In the genomic region with DNA sequence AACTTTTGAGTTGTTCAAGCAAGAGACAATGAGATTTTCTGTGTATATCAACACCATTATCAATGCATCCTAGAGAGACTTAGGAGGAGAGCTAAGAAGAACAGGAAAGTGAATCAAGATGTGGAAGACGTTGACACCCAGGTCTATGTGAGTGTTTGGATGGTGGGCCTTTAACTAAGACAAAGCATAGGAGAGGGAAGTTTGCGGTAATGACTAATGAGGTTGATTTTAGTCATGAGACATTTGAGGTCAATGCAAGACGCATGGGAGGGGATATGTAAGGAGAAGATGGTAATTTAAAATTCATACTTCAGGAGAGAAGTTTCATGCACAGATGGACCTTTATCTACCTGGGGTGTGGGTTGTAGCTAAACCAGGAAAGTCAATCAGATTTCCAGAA, we compare ENCODE assay signal across 21 cellular contexts.
A peak's percentile ranks its signal among the peaks of the same experiment; 100 is the strongest.
DNase-seq lines count a peak whose midpoint lies in the region; ATAC-seq lines count a peak whose summit lies in the region.
"Had no signal": no experiment of that assay in that cellular context is flagged by ENCODE, and none has a peak within 500 bp of the region (broad histone marks: within the 10 kb centered on the region; RNA-seq: fewer than 3 reads in every experiment).

No MANE protein-coding gene starts in this region.

- H3K27me3 Mint-ChIP-seq in activated T-cell treated with anti-CD3 and anti-CD28 coated beads, Interleukin-2, amount 50 U/mL, for 24 hours, result no peaks in the 10 kb centered on the region
- H3K27me3 Mint-ChIP-seq: CD4-positive, alpha-beta T cell had no signal

- peaks cover 17% of the 10 kb centered on the region for H3K4me1 Mint-ChIP-seq in stimulated activated effector memory CD8-positive, alpha-beta T cell treated with anti-CD3 and anti-CD28 coated beads, Interleukin-12 subunit alpha, Interleukin-12 subunit beta, amount 100 ng/mL, for 72 hours
- H3K4me1 Mint-ChIP-seq in activated T-cell treated with anti-CD3 and anti-CD28 coated beads, Interleukin-2, amount 50 U/mL, for 24 hours (ENCODE audit: low read depth), result peaks cover 4% of the 10 kb centered on the region

- no peaks in the 10 kb centered on the region for H3K9me3 Mint-ChIP-seq in stimulated activated effector memory CD8-positive, alpha-beta T cell treated with anti-CD3 and anti-CD28 coated beads, Interleukin-12 subunit alpha, Interleukin-12 subunit beta, amount 100 ng/mL, for 72 hours
- no peaks in the 10 kb centered on the region for H3K9me3 Mint-ChIP-seq in activated T-cell treated with anti-CD3 and anti-CD28 coated beads, Interleukin-2, amount 50 U/mL, for 24 hours
- H3K9me3 Mint-ChIP-seq: CD4-positive, alpha-beta T cell; GM23338 had no signal

- ATAC-seq in stimulated activated effector memory CD8-positive, alpha-beta T cell treated with anti-CD3 and anti-CD28 coated beads, Interleukin-12 subunit alpha, Interleukin-12 subunit beta, amount 100 ng/mL, for 72 hours, result peak; percentile 58
- ATAC-seq: GM23338, HCT116 had no signal

- H3K36me3 Mint-ChIP-seq in stimulated activated effector memory CD8-positive, alpha-beta T cell treated with anti-CD3 and anti-CD28 coated beads, Interleukin-12 subunit alpha, Interleukin-12 subunit beta, amount 100 ng/mL, for 72 hours, result no peaks in the 10 kb centered on the region
- no peaks in the 10 kb centered on the region for H3K36me3 Mint-ChIP-seq in activated T-cell treated with anti-CD3 and anti-CD28 coated beads, Interleukin-2, amount 50 U/mL, for 24 hours (ENCODE audit: low read depth)

- no peak overlapping the region for H3K4me3 Mint-ChIP-seq in stimulated activated effector memory CD8-positive, alpha-beta T cell treated with anti-CD3 and anti-CD28 coated beads, Interleukin-12 subunit alpha, Interleukin-12 subunit beta, amount 100 ng/mL, for 72 hours
- no peak overlapping the region for H3K4me3 Mint-ChIP-seq in activated T-cell treated with anti-CD3 and anti-CD28 coated beads, Interleukin-2, amount 50 U/mL, for 24 hours
- H3K4me3 Mint-ChIP-seq: CD4-positive, alpha-beta T cell; GM23338 had no signal

- no peak overlapping the region for H3K27ac Mint-ChIP-seq in stimulated activated effector memory CD8-positive, alpha-beta T cell treated with anti-CD3 and anti-CD28 coated beads, Interleukin-12 subunit alpha, Interleukin-12 subunit beta, amount 100 ng/mL, for 72 hours
- H3K27ac Mint-ChIP-seq in activated T-cell treated with anti-CD3 and anti-CD28 coated beads, Interleukin-2, amount 50 U/mL, for 24 hours, result no peak overlapping the region
- H3K27ac Mint-ChIP-seq: CD4-positive, alpha-beta T cell; GM23338 had no signal

- DNase-seq in ELR (ENCODE audit: low read depth) (peak; percentile 24), M059J (ENCODE audit: low read depth) (peak; percentile 75), RPMI7951 (ENCODE audit: low read depth) (peak; percentile 7)
- DNase-seq in stimulated activated effector memory CD8-positive, alpha-beta T cell treated with anti-CD3 and anti-CD28 coated beads, Interleukin-12 subunit alpha, Interleukin-12 subunit beta, amount 100 ng/mL, for 72 hours (ENCODE audit: low spot score in 2 of 2), result no peak
- no peak for DNase-seq in activated effector memory CD4-positive, alpha-beta T cell treated with anti-CD3 and anti-CD28 coated beads, Interleukin-2, amount 50 U/mL, for 16 hours
- no peak for DNase-seq in activated CD4-positive, alpha-beta T cell treated with anti-CD3 and anti-CD28 coated beads, Interleukin-2, amount 50 U/mL, for 1 hour
- DNase-seq in activated T-cell treated with anti-CD3 and anti-CD28 coated beads, Interleukin-2, amount 50 U/mL, for 24 hours, result no peak
- DNase-seq: BE2C; Caco-2; CD4-positive, alpha-beta T cell; DMS153; NCI-H1417 treated with DMSO at 0.1 percent for 48 hours; NCI-H187 treated with DMSO at 0.1 percent for 48 hours; NCI-H226; NCI-H524; NCI-H82; Peyer's patch; SHP77; SK-N-SH had no signal

Comparison
In these comparisons a context has a peak if more than half of its experiments do, and no peak if none do; other contexts are left out.
1. DNase-seq: peak in ELR (single experiment), M059J (single experiment) and RPMI7951 (single experiment); none in stimulated activated effector memory CD8-positive, alpha-beta T cell treated with anti-CD3 and anti-CD28 coated beads, Interleukin-12 subunit alpha, Interleukin-12 subunit beta, amount 100 ng/mL, for 72 hours (0 of 2), activated effector memory CD4-positive, alpha-beta T cell treated with anti-CD3 and anti-CD28 coated beads, Interleukin-2, amount 50 U/mL, for 16 hours (single experiment), activated CD4-positive, alpha-beta T cell treated with anti-CD3 and anti-CD28 coated beads, Interleukin-2, amount 50 U/mL, for 1 hour (single experiment) and activated T-cell treated with anti-CD3 and anti-CD28 coated beads, Interleukin-2, amount 50 U/mL, for 24 hours (single experiment).